Comparison of ENCODE assay signal across 1 cellular context in the genomic region with DNA sequence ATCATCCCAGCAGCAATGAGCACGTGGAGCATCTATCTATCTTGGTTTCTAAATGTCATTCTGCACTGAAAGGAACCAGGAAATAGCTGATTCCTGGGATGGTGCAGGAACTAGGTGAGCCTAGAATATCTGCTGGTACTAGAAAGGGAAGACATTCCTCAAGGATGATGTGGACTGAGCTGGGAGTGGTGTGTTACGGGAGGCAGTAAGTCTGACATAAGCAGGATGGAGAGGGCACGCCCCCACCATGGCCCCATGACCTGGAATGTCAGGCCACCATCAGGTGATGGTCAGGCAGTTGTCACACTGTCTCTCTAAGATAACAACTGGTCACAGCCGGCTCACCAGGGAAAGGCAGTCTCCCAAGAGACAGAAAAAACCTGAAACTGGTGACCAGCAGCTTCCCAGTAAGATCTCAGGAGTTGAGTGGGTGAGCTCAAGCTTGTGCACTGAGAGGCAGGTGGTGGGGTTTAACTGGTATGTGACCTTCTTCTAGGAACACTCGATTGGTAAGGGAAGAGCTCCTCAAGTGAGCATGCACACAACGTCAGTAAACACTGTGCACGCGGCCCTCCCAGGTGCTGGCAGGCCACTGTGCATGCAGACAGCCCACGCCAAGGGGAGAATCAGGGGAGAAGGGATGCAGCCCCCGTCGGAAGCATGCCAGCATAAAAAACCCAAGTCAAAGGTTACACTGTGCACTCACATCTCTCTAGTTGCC.
TF ChIP-seq lines count a peak whose summit lies in the region.

No MANE protein-coding gene starts in this region.

TF ChIP-seq in K562, 482 proteins besides CTCF, POLR2A, EP300 and RAD21 (continued from another document and continues in another):
- TF ChIP-seq, protein P1, sequence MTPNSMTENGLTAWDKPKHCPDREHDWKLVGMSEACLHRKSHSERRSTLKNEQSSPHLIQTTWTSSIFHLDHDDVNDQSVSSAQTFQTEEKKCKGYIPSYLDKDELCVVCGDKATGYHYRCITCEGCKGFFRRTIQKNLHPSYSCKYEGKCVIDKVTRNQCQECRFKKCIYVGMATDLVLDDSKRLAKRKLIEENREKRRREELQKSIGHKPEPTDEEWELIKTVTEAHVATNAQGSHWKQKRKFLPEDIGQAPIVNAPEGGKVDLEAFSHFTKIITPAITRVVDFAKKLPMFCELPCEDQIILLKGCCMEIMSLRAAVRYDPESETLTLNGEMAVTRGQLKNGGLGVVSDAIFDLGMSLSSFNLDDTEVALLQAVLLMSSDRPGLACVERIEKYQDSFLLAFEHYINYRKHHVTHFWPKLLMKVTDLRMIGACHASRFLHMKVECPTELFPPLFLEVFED (CRISPR knock-in tag; conservative IDR thresholded peaks at IDR 0.05), result 0 out of 2 replicates have a peak, but pooled peaks have one; percentile 5
- TF ChIP-seq THRAP3 (IDR thresholded peaks at IDR 0.05; ENCODE audit: borderline replicate concordance) (no peak), PML (IDR thresholded peaks at IDR 0.05; ENCODE audit: low read length) (peak; percentile 67; the same call in 1 of the 2 replicates), ZNF12 (CRISPR knock-in tag; IDR thresholded peaks at IDR 0.05) (no peak), ZNF175 (CRISPR knock-in tag; IDR thresholded peaks at IDR 0.05; ENCODE audit: low read depth) (peak; percentile 72; the same call in 1 of the 2 replicates), ZFPM2 (CRISPR knock-in tag; IDR thresholded peaks at IDR 0.05) (no peak), E2F8 (IDR thresholded peaks at IDR 0.05; ENCODE audit: low read depth, partially characterized antibody) (peak; percentile 54), LEF1 (IDR thresholded peaks at IDR 0.05) (peak; percentile 93), CC2D1A (IDR thresholded peaks at IDR 0.05) (0 out of 2 replicates have a peak, but pooled peaks have one; percentile 48), ZNF347 (CRISPR knock-in tag; IDR thresholded peaks at IDR 0.05; ENCODE audit: low read depth) (no peak), HMGN3 (IDR thresholded peaks at IDR 0.05; ENCODE audit: borderline replicate concordance, extremely low read depth, insufficient read length, low read depth, low read length) (peak; percentile 27), TEAD2 (tag; IDR thresholded peaks at IDR 0.05) (peak; percentile 82; the same call in 1 of the 2 replicates), IFI16 (CRISPR knock-in tag; IDR thresholded peaks at IDR 0.05) (peak; percentile 76), ARID4B (CRISPR knock-in tag; IDR thresholded peaks at IDR 0.05) (0 out of 2 replicates have a peak, but pooled peaks have one; percentile 57), ID3 (CRISPR knock-in tag; IDR thresholded peaks at IDR 0.05) (no peak), ID3 (tag; IDR thresholded peaks at IDR 0.05) (peak; percentile 88), CREBBP (IDR thresholded peaks at IDR 0.05; ENCODE audit: low read depth, low read length) (no peak), CREB3 (tag; conservative IDR thresholded peaks at IDR 0.05; ENCODE audit: low read depth) (peak; percentile 86), ZNF695 (CRISPR knock-in tag; IDR thresholded peaks at IDR 0.05) (no peak), ZNF830 (CRISPR knock-in tag; IDR thresholded peaks at IDR 0.05) (peak; percentile 94), CBFA2T2 (conservative IDR thresholded peaks at IDR 0.05) (peak; percentile 85), HNRNPL (IDR thresholded peaks at IDR 0.05; ENCODE audit: low read depth, low read length) (no peak), KDM1A (IDR thresholded peaks at IDR 0.05) (peak; percentile 71 to 91; a peak in 3 of 4 replicates), RB1 (IDR thresholded peaks at IDR 0.05; ENCODE audit: low read depth) (peak; percentile 25; the same call in 1 of the 2 replicates), GTF2E2 (tag; IDR thresholded peaks at IDR 0.05) (peak; percentile 72)
- TF ChIP-seq, protein P2, sequence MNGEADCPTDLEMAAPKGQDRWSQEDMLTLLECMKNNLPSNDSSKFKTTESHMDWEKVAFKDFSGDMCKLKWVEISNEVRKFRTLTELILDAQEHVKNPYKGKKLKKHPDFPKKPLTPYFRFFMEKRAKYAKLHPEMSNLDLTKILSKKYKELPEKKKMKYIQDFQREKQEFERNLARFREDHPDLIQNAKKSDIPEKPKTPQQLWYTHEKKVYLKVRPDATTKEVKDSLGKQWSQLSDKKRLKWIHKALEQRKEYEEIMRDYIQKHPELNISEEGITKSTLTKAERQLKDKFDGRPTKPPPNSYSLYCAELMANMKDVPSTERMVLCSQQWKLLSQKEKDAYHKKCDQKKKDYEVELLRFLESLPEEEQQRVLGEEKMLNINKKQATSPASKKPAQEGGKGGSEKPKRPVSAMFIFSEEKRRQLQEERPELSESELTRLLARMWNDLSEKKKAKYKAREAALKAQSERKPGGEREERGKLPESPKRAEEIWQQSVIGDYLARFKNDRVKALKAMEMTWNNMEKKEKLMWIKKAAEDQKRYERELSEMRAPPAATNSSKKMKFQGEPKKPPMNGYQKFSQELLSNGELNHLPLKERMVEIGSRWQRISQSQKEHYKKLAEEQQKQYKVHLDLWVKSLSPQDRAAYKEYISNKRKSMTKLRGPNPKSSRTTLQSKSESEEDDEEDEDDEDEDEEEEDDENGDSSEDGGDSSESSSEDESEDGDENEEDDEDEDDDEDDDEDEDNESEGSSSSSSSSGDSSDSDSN (IDR thresholded peaks at IDR 0.05; ENCODE audit: borderline replicate concordance in 1 of 2, low read depth in 2 of 2, low read length in 2 of 2), result no peak
- TF ChIP-seq, protein P3, sequence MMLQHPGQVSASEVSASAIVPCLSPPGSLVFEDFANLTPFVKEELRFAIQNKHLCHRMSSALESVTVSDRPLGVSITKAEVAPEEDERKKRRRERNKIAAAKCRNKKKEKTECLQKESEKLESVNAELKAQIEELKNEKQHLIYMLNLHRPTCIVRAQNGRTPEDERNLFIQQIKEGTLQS (IDR thresholded peaks at IDR 0.05), result peak; percentile 83
- TF ChIP-seq, protein P3 (CRISPR knock-in tag; conservative IDR thresholded peaks at IDR 0.05), result peak; percentile 73
- TF ChIP-seq, protein P4, sequence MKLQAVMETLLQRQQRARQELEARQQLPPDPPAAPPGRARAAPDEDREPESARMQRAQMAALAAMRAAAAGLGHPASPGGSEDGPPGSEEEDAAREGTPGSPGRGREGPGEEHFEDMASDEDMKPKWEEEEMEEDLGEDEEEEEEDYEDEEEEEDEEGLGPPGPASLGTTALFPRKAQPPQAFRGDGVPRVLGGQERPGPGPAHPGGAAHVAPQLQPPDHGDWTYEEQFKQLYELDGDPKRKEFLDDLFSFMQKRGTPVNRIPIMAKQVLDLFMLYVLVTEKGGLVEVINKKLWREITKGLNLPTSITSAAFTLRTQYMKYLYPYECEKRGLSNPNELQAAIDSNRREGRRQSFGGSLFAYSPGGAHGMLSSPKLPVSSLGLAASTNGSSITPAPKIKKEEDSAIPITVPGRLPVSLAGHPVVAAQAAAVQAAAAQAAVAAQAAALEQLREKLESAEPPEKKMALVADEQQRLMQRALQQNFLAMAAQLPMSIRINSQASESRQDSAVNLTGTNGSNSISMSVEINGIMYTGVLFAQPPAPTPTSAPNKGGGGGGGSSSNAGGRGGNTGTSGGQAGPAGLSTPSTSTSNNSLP (IDR thresholded peaks at IDR 0.05; ENCODE audit: borderline replicate concordance, low read depth, low read length), result no peak
- TF ChIP-seq, protein P5, sequence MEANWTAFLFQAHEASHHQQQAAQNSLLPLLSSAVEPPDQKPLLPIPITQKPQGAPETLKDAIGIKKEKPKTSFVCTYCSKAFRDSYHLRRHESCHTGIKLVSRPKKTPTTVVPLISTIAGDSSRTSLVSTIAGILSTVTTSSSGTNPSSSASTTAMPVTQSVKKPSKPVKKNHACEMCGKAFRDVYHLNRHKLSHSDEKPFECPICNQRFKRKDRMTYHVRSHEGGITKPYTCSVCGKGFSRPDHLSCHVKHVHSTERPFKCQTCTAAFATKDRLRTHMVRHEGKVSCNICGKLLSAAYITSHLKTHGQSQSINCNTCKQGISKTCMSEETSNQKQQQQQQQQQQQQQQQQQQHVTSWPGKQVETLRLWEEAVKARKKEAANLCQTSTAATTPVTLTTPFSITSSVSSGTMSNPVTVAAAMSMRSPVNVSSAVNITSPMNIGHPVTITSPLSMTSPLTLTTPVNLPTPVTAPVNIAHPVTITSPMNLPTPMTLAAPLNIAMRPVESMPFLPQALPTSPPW (CRISPR knock-in tag; IDR thresholded peaks at IDR 0.05), result peak; percentile 64; the same call in 1 of the 2 replicates
- TF ChIP-seq, protein P6, sequence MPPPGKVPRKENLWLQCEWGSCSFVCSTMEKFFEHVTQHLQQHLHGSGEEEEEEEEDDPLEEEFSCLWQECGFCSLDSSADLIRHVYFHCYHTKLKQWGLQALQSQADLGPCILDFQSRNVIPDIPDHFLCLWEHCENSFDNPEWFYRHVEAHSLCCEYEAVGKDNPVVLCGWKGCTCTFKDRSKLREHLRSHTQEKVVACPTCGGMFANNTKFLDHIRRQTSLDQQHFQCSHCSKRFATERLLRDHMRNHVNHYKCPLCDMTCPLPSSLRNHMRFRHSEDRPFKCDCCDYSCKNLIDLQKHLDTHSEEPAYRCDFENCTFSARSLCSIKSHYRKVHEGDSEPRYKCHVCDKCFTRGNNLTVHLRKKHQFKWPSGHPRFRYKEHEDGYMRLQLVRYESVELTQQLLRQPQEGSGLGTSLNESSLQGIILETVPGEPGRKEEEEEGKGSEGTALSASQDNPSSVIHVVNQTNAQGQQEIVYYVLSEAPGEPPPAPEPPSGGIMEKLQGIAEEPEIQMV (tag; conservative IDR thresholded peaks at IDR 0.05; ENCODE audit: low read depth), result peak; percentile 62
- TF ChIP-seq, protein P7, sequence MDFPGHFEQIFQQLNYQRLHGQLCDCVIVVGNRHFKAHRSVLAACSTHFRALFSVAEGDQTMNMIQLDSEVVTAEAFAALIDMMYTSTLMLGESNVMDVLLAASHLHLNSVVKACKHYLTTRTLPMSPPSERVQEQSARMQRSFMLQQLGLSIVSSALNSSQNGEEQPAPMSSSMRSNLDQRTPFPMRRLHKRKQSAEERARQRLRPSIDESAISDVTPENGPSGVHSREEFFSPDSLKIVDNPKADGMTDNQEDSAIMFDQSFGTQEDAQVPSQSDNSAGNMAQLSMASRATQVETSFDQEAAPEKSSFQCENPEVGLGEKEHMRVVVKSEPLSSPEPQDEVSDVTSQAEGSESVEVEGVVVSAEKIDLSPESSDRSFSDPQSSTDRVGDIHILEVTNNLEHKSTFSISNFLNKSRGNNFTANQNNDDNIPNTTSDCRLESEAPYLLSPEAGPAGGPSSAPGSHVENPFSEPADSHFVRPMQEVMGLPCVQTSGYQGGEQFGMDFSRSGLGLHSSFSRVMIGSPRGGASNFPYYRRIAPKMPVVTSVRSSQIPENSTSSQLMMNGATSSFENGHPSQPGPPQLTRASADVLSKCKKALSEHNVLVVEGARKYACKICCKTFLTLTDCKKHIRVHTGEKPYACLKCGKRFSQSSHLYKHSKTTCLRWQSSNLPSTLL (IDR thresholded peaks at IDR 0.05), result no peak
